In genomic region chr13:91313103-91313502, GRCh38 we compare ENCODE assay signal across 8 cellular contexts. TPM values are rescaled to one million over a fixed set of nuclear protein-coding genes. Genes with fewer than 3 reads are reported as not detected.
DNase-seq lines count a peak whose midpoint lies in the region; ATAC-seq and TF ChIP-seq lines count a peak whose summit lies in the region.

No MANE protein-coding gene starts in this region.

- no peaks in the 10 kb centered on the region for H3K4me1 ChIP-seq in testis

- no peak overlapping the region for H3K27ac Mint-ChIP-seq in activated naive CD4-positive, alpha-beta T cell treated with anti-CD3 and anti-CD28 coated beads, Interleukin-2, amount 50 U/mL, for 24 hours
- no peak overlapping the region for H3K27ac Mint-ChIP-seq in activated CD8-positive, alpha-beta T cell treated with anti-CD3 and anti-CD28 coated beads, Interleukin-2, amount 10 ng/mL, durations not matched to agents 7 days and 5 days

- H3K36me3 ChIP-seq in testis (ENCODE audit: low read depth, missing control alignments), result no peaks in the 10 kb centered on the region

- 38 to 42% methylated on average over 5 of the region's 5 CpGs for WGBS in testis, 2 donors

- no peak for DNase-seq in activated naive CD4-positive, alpha-beta T cell treated with anti-CD3 and anti-CD28 coated beads, Interleukin-2, amount 50 U/mL, for 16 hours
- DNase-seq in HT1080 (ENCODE audit: low read depth), result peak; percentile 66
- DNase-seq in activated CD8-positive, alpha-beta T cell treated with anti-CD3 and anti-CD28 coated beads, Interleukin-2, amount 10 ng/mL, durations not matched to agents 7 days and 5 days, result peak; percentile 44
- DNase-seq in hepatic stellate cell (ENCODE audit: low spot score), result peak; percentile 2
- DNase-seq in testis, result peak; percentile 49
- no peak for DNase-seq in GM19238 (ENCODE audit: insufficient read length, low spot score)

- H3K9me3 Mint-ChIP-seq in activated naive CD4-positive, alpha-beta T cell treated with anti-CD3 and anti-CD28 coated beads, Interleukin-2, amount 50 U/mL, for 24 hours, result no peaks in the 10 kb centered on the region
- no peaks in the 10 kb centered on the region for H3K9me3 Mint-ChIP-seq in activated CD8-positive, alpha-beta T cell treated with anti-CD3 and anti-CD28 coated beads, Interleukin-2, amount 10 ng/mL, durations not matched to agents 7 days and 5 days (ENCODE audit: insufficient read depth)

- TF ChIP-seq POLR2A in testis (IDR thresholded peaks at IDR 0.05), result no peak

- H3K36me3 Mint-ChIP-seq in activated naive CD4-positive, alpha-beta T cell treated with anti-CD3 and anti-CD28 coated beads, Interleukin-2, amount 50 U/mL, for 24 hours, result no peaks in the 10 kb centered on the region
- H3K36me3 Mint-ChIP-seq in activated CD8-positive, alpha-beta T cell treated with anti-CD3 and anti-CD28 coated beads, Interleukin-2, amount 10 ng/mL, durations not matched to agents 7 days and 5 days (ENCODE audit: low read depth), result no peaks in the 10 kb centered on the region

- H3K4me3 Mint-ChIP-seq in activated naive CD4-positive, alpha-beta T cell treated with anti-CD3 and anti-CD28 coated beads, Interleukin-2, amount 50 U/mL, for 24 hours, result peak overlapping the region; percentile 36
- peak overlapping the region; percentile 22 for H3K4me3 Mint-ChIP-seq in activated CD8-positive, alpha-beta T cell treated with anti-CD3 and anti-CD28 coated beads, Interleukin-2, amount 10 ng/mL, durations not matched to agents 7 days and 5 days

- H3K27me3 Mint-ChIP-seq in activated naive CD4-positive, alpha-beta T cell treated with anti-CD3 and anti-CD28 coated beads, Interleukin-2, amount 50 U/mL, for 24 hours, result no peaks in the 10 kb centered on the region
- peaks cover 19% of the 10 kb centered on the region for H3K27me3 Mint-ChIP-seq in activated CD8-positive, alpha-beta T cell treated with anti-CD3 and anti-CD28 coated beads, Interleukin-2, amount 10 ng/mL, durations not matched to agents 7 days and 5 days (ENCODE audit: low read depth)

- no peaks in the 10 kb centered on the region for H3K9me3 ChIP-seq in testis

- H3K27me3 ChIP-seq in testis, result no peaks in the 10 kb centered on the region

- peak; percentile 38 to 63 (median 60) for TF ChIP-seq CTCF in testis (IDR thresholded peaks at IDR 0.05)

- POLR2A ChIA-PET in activated CD8-positive, alpha-beta T cell treated with anti-CD3 and anti-CD28 coated beads, Interleukin-2, amount 10 ng/mL, durations not matched to agents 7 days and 5 days (lab: Charles Lee), result no interaction called here

- CTCF ChIA-PET in activated CD8-positive, alpha-beta T cell treated with anti-CD3 and anti-CD28 coated beads, Interleukin-2, amount 10 ng/mL, durations not matched to agents 7 days and 5 days (lab: Charles Lee), result interaction anchor here (0.6 to 3.8 kb wide), 15 partner anchors 10 to 93 kb away, joined by 3 to 27 read pairs (median 5); partner anchors contain the start of gene MIR17HG

- peak; percentile 81 for ATAC-seq in GM21619 (IDR thresholded peaks at IDR 0.05; ENCODE audit: unreplicated experiment)
- peak; percentile 73 for ATAC-seq in activated CD8-positive, alpha-beta T cell treated with anti-CD3 and anti-CD28 coated beads, Interleukin-2, amount 10 ng/mL, durations not matched to agents 7 days and 5 days

- H3K27ac ChIP-seq in testis, result no peak overlapping the region

- intact Hi-C loops in testis (cut with DNase I; ENCODE audit: low total_unique reads), result no loop called here

- peaks cover 9% of the 10 kb centered on the region for H3K4me1 Mint-ChIP-seq in activated naive CD4-positive, alpha-beta T cell treated with anti-CD3 and anti-CD28 coated beads, Interleukin-2, amount 50 U/mL, for 24 hours
- H3K4me1 Mint-ChIP-seq in activated CD8-positive, alpha-beta T cell treated with anti-CD3 and anti-CD28 coated beads, Interleukin-2, amount 10 ng/mL, durations not matched to agents 7 days and 5 days (ENCODE audit: low read depth), result peaks cover 17% of the 10 kb centered on the region

- H3K4me3 ChIP-seq in testis, result no peak overlapping the region

RNA-seq across cellular contexts. Expression of gene MIR17HG, which starts 34.4 kb away (rescaled TPM):
- total RNA-seq in HT1080 (2014; rRNA removed; shearing (Covaris generic)), result 7.2 and 8.7 TPM in 2 replicates
- 2.1 and 2.7 TPM in 2 replicates for polyA plus RNA-seq in HT1080 (2015; cell fraction: cytosol; rRNA removed)
- polyA plus RNA-seq in HT1080 (2015; cell fraction: nucleus; rRNA removed), result 26.6 and 28.4 TPM in 2 replicates
- total RNA-seq in activated CD8-positive, alpha-beta T cell treated with anti-CD3 and anti-CD28 coated beads, Interleukin-2, amount 10 ng/mL, durations not matched to agents 7 days and 5 days, result 1 to 10 TPM; 8.1 to 9.9 TPM
- total RNA-seq in testis, result 1 to 10 TPM; 7.4 to 7.7 TPM
- 3.3 TPM for polyA plus RNA-seq in testis (ENCODE audit: insufficient read depth, low read depth, low replicate concordance)

Comparison
In these comparisons a context has a peak if more than half of its experiments do, and no peak if none do; other contexts are left out.
1. DNase-seq: peak in HT1080 (single experiment), activated CD8-positive, alpha-beta T cell treated with anti-CD3 and anti-CD28 coated beads, Interleukin-2, amount 10 ng/mL, durations not matched to agents 7 days and 5 days (single experiment), hepatic stellate cell (single experiment) and testis (single experiment); none in activated naive CD4-positive, alpha-beta T cell treated with anti-CD3 and anti-CD28 coated beads, Interleukin-2, amount 50 U/mL, for 16 hours (single experiment) and GM19238 (single experiment).